In the genomic region with DNA sequence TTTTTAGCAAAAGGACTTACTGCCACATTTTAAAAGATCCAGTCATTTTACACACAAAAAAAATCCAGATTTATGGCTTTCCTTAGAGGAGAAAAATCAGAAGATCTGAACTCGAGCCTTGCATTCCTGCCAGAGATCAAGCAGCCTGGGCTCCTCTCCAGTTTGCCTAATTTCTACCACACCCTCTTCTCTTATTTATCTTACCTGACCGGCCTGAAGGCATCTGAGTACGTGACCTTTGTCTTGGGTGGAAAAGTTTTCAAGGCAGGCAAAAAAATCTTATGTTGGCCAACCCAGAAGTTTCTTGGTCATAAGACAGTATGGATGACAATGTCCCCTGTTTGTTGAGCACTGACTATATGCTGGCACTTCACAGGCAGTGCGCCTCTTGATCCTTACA, we compare ENCODE assay signal across 1 cellular context.
TF ChIP-seq lines count a peak whose summit lies in the region.

No MANE protein-coding gene starts in this region.

TF ChIP-seq in HCT116, 20 proteins besides CTCF, POLR2A, EP300 and RAD21 (continued from another document):
- TF ChIP-seq, protein P1, sequence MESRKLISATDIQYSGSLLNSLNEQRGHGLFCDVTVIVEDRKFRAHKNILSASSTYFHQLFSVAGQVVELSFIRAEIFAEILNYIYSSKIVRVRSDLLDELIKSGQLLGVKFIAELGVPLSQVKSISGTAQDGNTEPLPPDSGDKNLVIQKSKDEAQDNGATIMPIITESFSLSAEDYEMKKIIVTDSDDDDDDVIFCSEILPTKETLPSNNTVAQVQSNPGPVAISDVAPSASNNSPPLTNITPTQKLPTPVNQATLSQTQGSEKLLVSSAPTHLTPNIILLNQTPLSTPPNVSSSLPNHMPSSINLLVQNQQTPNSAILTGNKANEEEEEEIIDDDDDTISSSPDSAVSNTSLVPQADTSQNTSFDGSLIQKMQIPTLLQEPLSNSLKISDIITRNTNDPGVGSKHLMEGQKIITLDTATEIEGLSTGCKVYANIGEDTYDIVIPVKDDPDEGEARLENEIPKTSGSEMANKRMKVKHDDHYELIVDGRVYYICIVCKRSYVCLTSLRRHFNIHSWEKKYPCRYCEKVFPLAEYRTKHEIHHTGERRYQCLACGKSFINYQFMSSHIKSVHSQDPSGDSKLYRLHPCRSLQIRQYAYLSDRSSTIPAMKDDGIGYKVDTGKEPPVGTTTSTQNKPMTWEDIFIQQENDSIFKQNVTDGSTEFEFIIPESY (IDR thresholded peaks at IDR 0.05; ENCODE audit: extremely low read depth, insufficient replicate concordance, low read length) = no peak
- no peak for TF ChIP-seq EZH2phosphoT487 (IDR thresholded peaks at IDR 0.05; ENCODE audit: borderline replicate concordance)
- TF ChIP-seq, protein P2, sequence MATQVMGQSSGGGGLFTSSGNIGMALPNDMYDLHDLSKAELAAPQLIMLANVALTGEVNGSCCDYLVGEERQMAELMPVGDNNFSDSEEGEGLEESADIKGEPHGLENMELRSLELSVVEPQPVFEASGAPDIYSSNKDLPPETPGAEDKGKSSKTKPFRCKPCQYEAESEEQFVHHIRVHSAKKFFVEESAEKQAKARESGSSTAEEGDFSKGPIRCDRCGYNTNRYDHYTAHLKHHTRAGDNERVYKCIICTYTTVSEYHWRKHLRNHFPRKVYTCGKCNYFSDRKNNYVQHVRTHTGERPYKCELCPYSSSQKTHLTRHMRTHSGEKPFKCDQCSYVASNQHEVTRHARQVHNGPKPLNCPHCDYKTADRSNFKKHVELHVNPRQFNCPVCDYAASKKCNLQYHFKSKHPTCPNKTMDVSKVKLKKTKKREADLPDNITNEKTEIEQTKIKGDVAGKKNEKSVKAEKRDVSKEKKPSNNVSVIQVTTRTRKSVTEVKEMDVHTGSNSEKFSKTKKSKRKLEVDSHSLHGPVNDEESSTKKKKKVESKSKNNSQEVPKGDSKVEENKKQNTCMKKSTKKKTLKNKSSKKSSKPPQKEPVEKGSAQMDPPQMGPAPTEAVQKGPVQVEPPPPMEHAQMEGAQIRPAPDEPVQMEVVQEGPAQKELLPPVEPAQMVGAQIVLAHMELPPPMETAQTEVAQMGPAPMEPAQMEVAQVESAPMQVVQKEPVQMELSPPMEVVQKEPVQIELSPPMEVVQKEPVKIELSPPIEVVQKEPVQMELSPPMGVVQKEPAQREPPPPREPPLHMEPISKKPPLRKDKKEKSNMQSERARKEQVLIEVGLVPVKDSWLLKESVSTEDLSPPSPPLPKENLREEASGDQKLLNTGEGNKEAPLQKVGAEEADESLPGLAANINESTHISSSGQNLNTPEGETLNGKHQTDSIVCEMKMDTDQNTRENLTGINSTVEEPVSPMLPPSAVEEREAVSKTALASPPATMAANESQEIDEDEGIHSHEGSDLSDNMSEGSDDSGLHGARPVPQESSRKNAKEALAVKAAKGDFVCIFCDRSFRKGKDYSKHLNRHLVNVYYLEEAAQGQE (IDR thresholded peaks at IDR 0.05; ENCODE audit: low read depth) = no peak
- no peak for TF ChIP-seq FOSL1 (IDR thresholded peaks at IDR 0.05; ENCODE audit: low read depth)
